Comparison of ENCODE assay signal across 16 cellular contexts in genomic region chr20:50992336-50992732, GRCh38. TPM values are rescaled to one million over a fixed set of nuclear protein-coding genes. Genes with fewer than 3 reads are reported as not detected.
DNase-seq lines count a peak whose midpoint lies in the region; ATAC-seq, FAIRE-seq and TF ChIP-seq lines count a peak whose summit lies in the region.
"Had no signal": no experiment of that assay in that cellular context is flagged by ENCODE, and none has a peak within 500 bp of the region (broad histone marks: within the 10 kb centered on the region; RNA-seq: fewer than 3 reads in every experiment).

No MANE protein-coding gene starts in this region.

- intact Hi-C loops in HepG2 (cut with micrococcal nuclease; ENCODE audit: unreplicated experiment) (no loop called here), right lobe of liver (cut with DNase I) (loop anchor here (5.0 kb wide), 2 partner anchors 310 to 315 kb away; no protein-coding TSS in a partner anchor)
- intact Hi-C loops in CD8-positive, alpha-beta T cell (cut with DNase I, micrococcal nuclease) = no loop called here

- FAIRE-seq in HepG2 (lab: Jason Lieb, UNC) = no peak
- FAIRE-seq in bronchial epithelial cell (lab: Jason Lieb, UNC) = no peak

- no peaks in the 10 kb centered on the region for H3K36me3 ChIP-seq in HepG2 (replicated peaks in 1 of 2; ENCODE audit: control insufficient read depth in 1 of 2, insufficient read depth in 2 of 2, low read length in 2 of 2)
- no peaks in the 10 kb centered on the region for H3K36me3 ChIP-seq in right lobe of liver
- H3K36me3 ChIP-seq in bronchial epithelial cell (ENCODE audit: control insufficient read depth, insufficient read depth, low read length) = no peaks in the 10 kb centered on the region
- no peaks in the 10 kb centered on the region for H3K36me3 ChIP-seq in HAP-1 (replicated peaks)
- no peaks in the 10 kb centered on the region for H3K36me3 ChIP-seq in CD8-positive, alpha-beta T cell (ENCODE audit: insufficient read depth, low read length)
- H3K36me3 ChIP-seq: cardiac muscle cell, gastroesophageal sphincter, tibial artery had no signal

- H3K27me3 ChIP-seq in HepG2 (ENCODE audit: control insufficient read depth in 1 of 2, insufficient read depth in 2 of 2, low read length in 2 of 2) (peaks cover 0 to 20% of the 10 kb centered on the region in 2 experiments; a peak in 4 of 5 replicates), right lobe of liver (no peaks in the 10 kb centered on the region), bronchial epithelial cell (ENCODE audit: control insufficient read depth, insufficient read depth, low read length) (no peaks in the 10 kb centered on the region), HAP-1 (ENCODE audit: low read depth) (peaks cover 6% of the 10 kb centered on the region)
- H3K27me3 ChIP-seq in CD8-positive, alpha-beta T cell (ENCODE audit: insufficient read depth, low read length) = peaks cover 3% of the 10 kb centered on the region
- H3K27me3 ChIP-seq: cardiac muscle cell had no signal

- H3K9me3 ChIP-seq in HepG2 (ENCODE audit: low read length) (no peaks in the 10 kb centered on the region), right lobe of liver (no peaks in the 10 kb centered on the region), HAP-1 (no peaks in the 10 kb centered on the region; the same call in 1 of the 2 replicates)
- H3K9me3 ChIP-seq in CD8-positive, alpha-beta T cell (ENCODE audit: low read length) = no peaks in the 10 kb centered on the region
- H3K9me3 ChIP-seq: gastroesophageal sphincter, tibial artery had no signal

- no peak overlapping the region for H3K9ac ChIP-seq in HepG2 (ENCODE audit: insufficient read depth, low read depth, low read length)

- no peaks in the 10 kb centered on the region for H3K9me3 Mint-ChIP-seq in CD8-positive, alpha-beta T cell
- H3K9me3 Mint-ChIP-seq in effector memory CD8-positive, alpha-beta T cell = no peaks in the 10 kb centered on the region

- H3K79me2 ChIP-seq in HepG2 (ENCODE audit: insufficient read depth, low read length) = no peaks in the 10 kb centered on the region

- POLR2A ChIA-PET in HepG2 (lab: Yijun Ruan, JAX) = interaction anchor here (0.6 to 1.5 kb wide), 3 partner anchors 61 to 334 kb away, joined by 3 to 5 read pairs (median 4); partner anchors contain the start of gene ADNP
- POLR2A ChIA-PET in CD8-positive, alpha-beta T cell (lab: Charles Lee) = no interaction called here

- H3K4me3 ChIP-seq in HepG2 (replicated peaks in 1 of 3; ENCODE audit: insufficient read depth in 1 of 3, low read depth in 2 of 3, low read length in 3 of 3) (peak overlapping the region in 1 of 3 experiments; percentile 14; a peak in 1 of 6 replicates), right lobe of liver (no peak overlapping the region), bronchial epithelial cell (ENCODE audit: low read depth, low read length) (no peak overlapping the region), HAP-1 (no peak overlapping the region)
- no peak overlapping the region for H3K4me3 ChIP-seq in CD8-positive, alpha-beta T cell (ENCODE audit: low read depth, low read length)
- H3K4me3 ChIP-seq: cardiac muscle cell, gastroesophageal sphincter, tibial artery had no signal

- ATAC-seq in HepG2 (peak; percentile 9; the same call in 1 of the 3 replicates), right lobe of liver (no peak), HG03565 (IDR thresholded peaks at IDR 0.05; ENCODE audit: unreplicated experiment) (no peak)
- no peak for ATAC-seq in CD8-positive, alpha-beta T cell
- no peak for ATAC-seq in effector memory CD8-positive, alpha-beta T cell (replicated peaks)
- ATAC-seq: gastroesophageal sphincter, sciatic nerve had no signal

- no peak for TF ChIP-seq RAD21 in HepG2 (CRISPR knock-in tag; IDR thresholded peaks at IDR 0.05)

- TF ChIP-seq CTCF in HepG2 (CRISPR knock-in tag; IDR thresholded peaks at IDR 0.05) (no peak), right lobe of liver (IDR thresholded peaks at IDR 0.05) (no peak), bronchial epithelial cell (IDR thresholded peaks at IDR 0.05; ENCODE audit: insufficient read depth, low read length, severe bottlenecking) (no peak)
- TF ChIP-seq CTCF in CD8-positive, alpha-beta T cell (IDR thresholded peaks at IDR 0.05) = no peak

- DNase-seq in HepG2 (ENCODE audit: low spot score) (no peak), right lobe of liver (no peak), bronchial epithelial cell (ENCODE audit: low read depth) (peak; percentile 88), iPS-NIHi7 (ENCODE audit: extremely low spot score) (peak; percentile 48), HAP-1 (ENCODE audit: low spot score in 2 of 2) (no peak)
- DNase-seq in CD8-positive, alpha-beta T cell = no peak
- DNase-seq in effector memory CD8-positive, alpha-beta T cell = no peak
- DNase-seq: activated CD8-positive, alpha-beta memory T cell treated with anti-CD3 and anti-CD28 coated beads, Interleukin-2, amount 50 U/mL, for 4 hours; GOT3; tibial artery had no signal

- H4K20me1 ChIP-seq in HepG2 (ENCODE audit: insufficient read depth, low read length) = peaks cover 4% of the 10 kb centered on the region; the same call in 1 of the 2 replicates

- TF ChIP-seq POLR2A in HepG2 (IDR thresholded peaks at IDR 0.05; ENCODE audit: insufficient read depth in 1 of 2, low read depth in 2 of 2, low read length in 2 of 2) (no peak), right lobe of liver (IDR thresholded peaks at IDR 0.05) (no peak)

- CTCF ChIA-PET in HepG2 (lab: Yijun Ruan, JAX; ENCODE audit: low intra/inter-chr PET ratio, low total read pairs) = interaction anchor here (1.5 kb wide), 1 partner anchor 315 kb away, joined by 11 read pairs; no protein-coding TSS in a partner anchor
- CTCF ChIA-PET in CD8-positive, alpha-beta T cell (lab: Charles Lee) = interaction anchor here (3.5 to 5.4 kb wide), 2 partner anchors 10 to 314 kb away, joined by 21 to 29 read pairs; no protein-coding TSS in a partner anchor

- 16% methylated on average over 4 of the region's 4 CpGs for WGBS in HepG2 (ENCODE audit: low lambda C conversion rate)
- WGBS in right lobe of liver (ENCODE audit: insufficient coverage, low coverage, low lambda C conversion rate, missing lambda C conversion rate) = 26% methylated on average over 3 of the region's 4 CpGs

- H3K27ac ChIP-seq in HepG2 (ENCODE audit: extremely low read length, insufficient read depth, low read length) = no peak overlapping the region
- H3K27ac ChIP-seq in right lobe of liver = no peak overlapping the region
- no peak overlapping the region for H3K27ac ChIP-seq in CD8-positive, alpha-beta T cell (ENCODE audit: low read depth, low read length)
- H3K27ac ChIP-seq: 22Rv1, cardiac muscle cell, gastroesophageal sphincter, tibial artery had no signal

- BruUV-seq in HepG2 (replicated peaks; lab: Mats Ljungman, UMichigan) = no TSS peak

- TF ChIP-seq EP300 in HepG2 (IDR thresholded peaks at IDR 0.05; ENCODE audit: low read depth in 2 of 2, low read length in 2 of 2) (no peak), HepG2 (CRISPR knock-in tag; IDR thresholded peaks at IDR 0.05; ENCODE audit: borderline replicate concordance) (no peak)

- no peaks in the 10 kb centered on the region for H3K36me3 Mint-ChIP-seq in CD8-positive, alpha-beta T cell
- H3K36me3 Mint-ChIP-seq in effector memory CD8-positive, alpha-beta T cell (ENCODE audit: insufficient read depth) = no peaks in the 10 kb centered on the region
- H3K36me3 Mint-ChIP-seq: stimulated activated naive B cell treated with anti-CD40 and anti-IgM and Interleukin-4, amounts not matched to agents 10 μg/mL and 1 μg/mL and 100 μg/mL, for 72 hours had no signal

- no peak overlapping the region for H3K27ac Mint-ChIP-seq in CD8-positive, alpha-beta T cell
- no peak overlapping the region for H3K27ac Mint-ChIP-seq in effector memory CD8-positive, alpha-beta T cell
- H3K27ac Mint-ChIP-seq: stimulated activated naive B cell treated with anti-CD40 and anti-IgM and Interleukin-4, amounts not matched to agents 10 μg/mL and 1 μg/mL and 100 μg/mL, for 72 hours had no signal

- H3K4me1 ChIP-seq in HepG2 (ENCODE audit: insufficient read depth, low read length) = peaks cover 14% of the 10 kb centered on the region; the same call in 1 of the 2 replicates
- H3K4me1 ChIP-seq in right lobe of liver = no peaks in the 10 kb centered on the region
- H3K4me1 ChIP-seq in HAP-1 = no peaks in the 10 kb centered on the region
- no peaks in the 10 kb centered on the region for H3K4me1 ChIP-seq in CD8-positive, alpha-beta T cell (ENCODE audit: insufficient read depth, low read length)
- H3K4me1 ChIP-seq: tibial artery had no signal

- no peak overlapping the region for H3K4me3 Mint-ChIP-seq in CD8-positive, alpha-beta T cell
- H3K4me3 Mint-ChIP-seq in effector memory CD8-positive, alpha-beta T cell = no peak overlapping the region
- H3K4me3 Mint-ChIP-seq: stimulated activated naive B cell treated with anti-CD40 and anti-IgM and Interleukin-4, amounts not matched to agents 10 μg/mL and 1 μg/mL and 100 μg/mL, for 72 hours had no signal

- in situ Hi-C loops in HepG2 (cut with HindIII; ENCODE audit: extremely low pct_ligation_motif_present, low pct_unique_long_range_greater_than_20kb) (loop anchor here (25.0 kb wide), 2 partner anchors 595 to 1095 kb away; no protein-coding TSS in a partner anchor), HAP-1 (cut with MboI; ENCODE audit: low sequenced_read_pairs) (loop anchor here (25.0 kb wide), 1 partner anchor 1095 kb away; no protein-coding TSS in a partner anchor)

- H3K27me3 Mint-ChIP-seq in CD8-positive, alpha-beta T cell (ENCODE audit: low read depth) = peaks cover 15% of the 10 kb centered on the region
- peaks cover 0 to 42% of the 10 kb centered on the region in 2 donors for H3K27me3 Mint-ChIP-seq in effector memory CD8-positive, alpha-beta T cell

- H3K4me1 Mint-ChIP-seq in CD8-positive, alpha-beta T cell (ENCODE audit: low read depth) = peaks cover 2% of the 10 kb centered on the region
- no peaks in the 10 kb centered on the region for H3K4me1 Mint-ChIP-seq in effector memory CD8-positive, alpha-beta T cell (ENCODE audit: low read depth in 2 of 2)

- no peak overlapping the region for H2AFZ ChIP-seq in HepG2 (ENCODE audit: low read length)

- peak overlapping the region; percentile 47 for H3K4me2 ChIP-seq in HepG2 (ENCODE audit: low read depth, low read length)

RNA-seq across cellular contexts. Expression of gene KCNG1, which starts 30.6 kb away (rescaled TPM):
- total RNA-seq in HepG2 (2016; rRNA removed; fragmentation: Illumina TruSeq; extraction: Trizol) (not detected in 2 replicates), right lobe of liver (under 1 TPM in 5 of 6 experiments, not detected in 1; 0.18 to 0.51 (median 0.22) TPM), bronchial epithelial cell (90.6 and 91.1 TPM in 2 replicates)
- total RNA-seq in HepG2 (2016; cell fraction: cytosol; rRNA removed; fragmentation: Illumina TruSeq; extraction: Trizol; ENCODE audit: low read depth) = not detected in 2 replicates
- total RNA-seq in HepG2 (2016; cell fraction: insoluble cytoplasmic fraction; rRNA removed; fragmentation: Illumina TruSeq; extraction: Trizol) = not detected in 2 replicates
- not detected in 2 replicates for total RNA-seq in HepG2 (2016; cell fraction: membrane; rRNA removed; fragmentation: Illumina TruSeq; extraction: Trizol)
- not detected in 2 replicates for total RNA-seq in HepG2 (2016; cell fraction: nucleus; rRNA removed; fragmentation: Illumina TruSeq; extraction: Trizol)
- not detected in 2 replicates for polyA plus RNA-seq in HepG2 (2011; rRNA removed)
- not detected in 2 replicates for polyA plus RNA-seq in HepG2 (2011; cell fraction: cytosol; rRNA removed)
- polyA plus RNA-seq in HepG2 (2011; cell fraction: nucleus; rRNA removed) = not detected in 2 replicates
- polyA plus RNA-seq in HepG2 (2012) = not detected in 2 replicates
- polyA plus RNA-seq in HepG2 (2016; cell fraction: cytosol; fragmentation: Illumina TruSeq; extraction: Trizol; ENCODE audit: low read depth) = not detected in 2 replicates
- not detected in 2 replicates for polyA plus RNA-seq in HepG2 (2016; cell fraction: insoluble cytoplasmic fraction; fragmentation: Illumina TruSeq; extraction: Trizol; ENCODE audit: low read depth)
- polyA plus RNA-seq in HepG2 (2016; cell fraction: membrane; fragmentation: Illumina TruSeq; extraction: Trizol; ENCODE audit: low read depth) = not detected in 2 replicates
- not detected in 2 replicates for polyA plus RNA-seq in HepG2 (2016; cell fraction: nucleus; fragmentation: Illumina TruSeq; extraction: Trizol; ENCODE audit: insufficient read depth, low read depth)
- polyA minus RNA-seq in HepG2 (2011; rRNA and poly(A)+ RNA removed; ENCODE audit: low replicate concordance) = not detected in 2 replicates
- polyA minus RNA-seq in HepG2 (2011; cell fraction: cytosol; rRNA and poly(A)+ RNA removed) = not detected in 2 replicates
- not detected in 2 replicates for polyA minus RNA-seq in HepG2 (2011; cell fraction: nucleus; rRNA and poly(A)+ RNA removed)
- total RNA-seq in CD8-positive, alpha-beta T cell = not detected

RNA-seq across cellular contexts. Expression of gene MOCS3, which starts 33.7 kb away (rescaled TPM):
- total RNA-seq in HepG2 (2016; rRNA removed; fragmentation: Illumina TruSeq; extraction: Trizol) (8.4 and 9.7 TPM in 2 replicates), right lobe of liver (1 to 10 TPM; 2.3 to 3.2 (median 2.7) TPM), bronchial epithelial cell (8.1 and 9.7 TPM in 2 replicates)
- 1.2 and 1.3 TPM in 2 replicates for total RNA-seq in HepG2 (2016; cell fraction: cytosol; rRNA removed; fragmentation: Illumina TruSeq; extraction: Trizol; ENCODE audit: low read depth)
- 7.8 and 8.8 TPM in 2 replicates for total RNA-seq in HepG2 (2016; cell fraction: insoluble cytoplasmic fraction; rRNA removed; fragmentation: Illumina TruSeq; extraction: Trizol)
- 3.7 and 4.2 TPM in 2 replicates for total RNA-seq in HepG2 (2016; cell fraction: membrane; rRNA removed; fragmentation: Illumina TruSeq; extraction: Trizol)
- 5.4 and 5.7 TPM in 2 replicates for total RNA-seq in HepG2 (2016; cell fraction: nucleus; rRNA removed; fragmentation: Illumina TruSeq; extraction: Trizol)
- 3.7 and 4.1 TPM in 2 replicates for polyA plus RNA-seq in HepG2 (2011; rRNA removed)
- polyA plus RNA-seq in HepG2 (2011; cell fraction: cytosol; rRNA removed) = 4.0 and 4.1 TPM in 2 replicates
- polyA plus RNA-seq in HepG2 (2011; cell fraction: nucleus; rRNA removed) = 2.9 and 3.2 TPM in 2 replicates
- polyA plus RNA-seq in HepG2 (2012) = 2.7 and 3.3 TPM in 2 replicates
- polyA plus RNA-seq in HepG2 (2016; cell fraction: cytosol; fragmentation: Illumina TruSeq; extraction: Trizol; ENCODE audit: low read depth) = 0.53 and 0.58 TPM in 2 replicates
- 7.8 and 8.0 TPM in 2 replicates for polyA plus RNA-seq in HepG2 (2016; cell fraction: insoluble cytoplasmic fraction; fragmentation: Illumina TruSeq; extraction: Trizol; ENCODE audit: low read depth)
- polyA plus RNA-seq in HepG2 (2016; cell fraction: membrane; fragmentation: Illumina TruSeq; extraction: Trizol; ENCODE audit: low read depth) = 1.7 and 2.1 TPM in 2 replicates
- polyA plus RNA-seq in HepG2 (2016; cell fraction: nucleus; fragmentation: Illumina TruSeq; extraction: Trizol; ENCODE audit: insufficient read depth, low read depth) = 4.3 and 4.4 TPM in 2 replicates
- 14.6 and 20.7 TPM in 2 replicates for polyA minus RNA-seq in HepG2 (2011; rRNA and poly(A)+ RNA removed; ENCODE audit: low replicate concordance)
- 6.3 and 6.7 TPM in 2 replicates for polyA minus RNA-seq in HepG2 (2011; cell fraction: cytosol; rRNA and poly(A)+ RNA removed)
- polyA minus RNA-seq in HepG2 (2011; cell fraction: nucleus; rRNA and poly(A)+ RNA removed) = 12.4 and 13.6 TPM in 2 replicates
- total RNA-seq in CD8-positive, alpha-beta T cell = 1 to 10 TPM; 3.6 to 4.1 TPM

RNA-seq across cellular contexts. Expression of gene DPM1, which starts 34.0 kb away (rescaled TPM):
- total RNA-seq in HepG2 (2016; rRNA removed; fragmentation: Illumina TruSeq; extraction: Trizol) (161 and 187 TPM in 2 replicates), right lobe of liver (10 to 100 TPM; 16.6 to 40.4 (median 21.2) TPM), bronchial epithelial cell (82.7 and 87.8 TPM in 2 replicates)
- 32.3 and 33.7 TPM in 2 replicates for total RNA-seq in HepG2 (2016; cell fraction: cytosol; rRNA removed; fragmentation: Illumina TruSeq; extraction: Trizol; ENCODE audit: low read depth)
- 167 and 188 TPM in 2 replicates for total RNA-seq in HepG2 (2016; cell fraction: insoluble cytoplasmic fraction; rRNA removed; fragmentation: Illumina TruSeq; extraction: Trizol)
- 30.4 and 39.3 TPM in 2 replicates for total RNA-seq in HepG2 (2016; cell fraction: membrane; rRNA removed; fragmentation: Illumina TruSeq; extraction: Trizol)
- total RNA-seq in HepG2 (2016; cell fraction: nucleus; rRNA removed; fragmentation: Illumina TruSeq; extraction: Trizol) = 102 and 109 TPM in 2 replicates
- 75.7 and 83.2 TPM in 2 replicates for polyA plus RNA-seq in HepG2 (2011; rRNA removed)
- 67.0 and 87.1 TPM in 2 replicates for polyA plus RNA-seq in HepG2 (2011; cell fraction: cytosol; rRNA removed)
- 40.6 and 43.3 TPM in 2 replicates for polyA plus RNA-seq in HepG2 (2011; cell fraction: nucleus; rRNA removed)
- 92.8 and 103 TPM in 2 replicates for polyA plus RNA-seq in HepG2 (2012)
- 19.8 and 20.9 TPM in 2 replicates for polyA plus RNA-seq in HepG2 (2016; cell fraction: cytosol; fragmentation: Illumina TruSeq; extraction: Trizol; ENCODE audit: low read depth)
- polyA plus RNA-seq in HepG2 (2016; cell fraction: insoluble cytoplasmic fraction; fragmentation: Illumina TruSeq; extraction: Trizol; ENCODE audit: low read depth) = 215 and 249 TPM in 2 replicates
- 27.9 and 30.1 TPM in 2 replicates for polyA plus RNA-seq in HepG2 (2016; cell fraction: membrane; fragmentation: Illumina TruSeq; extraction: Trizol; ENCODE audit: low read depth)
- 177 and 193 TPM in 2 replicates for polyA plus RNA-seq in HepG2 (2016; cell fraction: nucleus; fragmentation: Illumina TruSeq; extraction: Trizol; ENCODE audit: insufficient read depth, low read depth)
- polyA minus RNA-seq in HepG2 (2011; rRNA and poly(A)+ RNA removed; ENCODE audit: low replicate concordance) = 23.1 and 28.4 TPM in 2 replicates
- polyA minus RNA-seq in HepG2 (2011; cell fraction: cytosol; rRNA and poly(A)+ RNA removed) = 38.3 and 41.9 TPM in 2 replicates
- 49.6 and 51.1 TPM in 2 replicates for polyA minus RNA-seq in HepG2 (2011; cell fraction: nucleus; rRNA and poly(A)+ RNA removed)
- total RNA-seq in CD8-positive, alpha-beta T cell = 10 to 100 TPM; 54.1 to 54.7 TPM

Comparison
In these comparisons a context has a peak if more than half of its experiments do, and no peak if none do; other contexts are left out.
1. intact Hi-C loops: an anchor here in right lobe of liver (5.0 kb wide); none called in HepG2 and CD8-positive, alpha-beta T cell.
2. DNase-seq: peak in bronchial epithelial cell (single experiment) and iPS-NIHi7 (single experiment); none in HepG2 (single experiment), right lobe of liver (0 of 3), HAP-1 (0 of 2), CD8-positive, alpha-beta T cell (0 of 7) and effector memory CD8-positive, alpha-beta T cell (0 of 3).
3. RNA of gene KCNG1, which starts 30.6 kb away (total RNA-seq): 90.6 to 91.1 TPM in bronchial epithelial cell; 0.18 to 0.51 TPM in right lobe of liver, not detected in CD8-positive, alpha-beta T cell and not detected in HepG2; every median in the first group is over 10 times any median in the second.